8 cellular contexts compared by ENCODE assay signal in the genomic region with DNA sequence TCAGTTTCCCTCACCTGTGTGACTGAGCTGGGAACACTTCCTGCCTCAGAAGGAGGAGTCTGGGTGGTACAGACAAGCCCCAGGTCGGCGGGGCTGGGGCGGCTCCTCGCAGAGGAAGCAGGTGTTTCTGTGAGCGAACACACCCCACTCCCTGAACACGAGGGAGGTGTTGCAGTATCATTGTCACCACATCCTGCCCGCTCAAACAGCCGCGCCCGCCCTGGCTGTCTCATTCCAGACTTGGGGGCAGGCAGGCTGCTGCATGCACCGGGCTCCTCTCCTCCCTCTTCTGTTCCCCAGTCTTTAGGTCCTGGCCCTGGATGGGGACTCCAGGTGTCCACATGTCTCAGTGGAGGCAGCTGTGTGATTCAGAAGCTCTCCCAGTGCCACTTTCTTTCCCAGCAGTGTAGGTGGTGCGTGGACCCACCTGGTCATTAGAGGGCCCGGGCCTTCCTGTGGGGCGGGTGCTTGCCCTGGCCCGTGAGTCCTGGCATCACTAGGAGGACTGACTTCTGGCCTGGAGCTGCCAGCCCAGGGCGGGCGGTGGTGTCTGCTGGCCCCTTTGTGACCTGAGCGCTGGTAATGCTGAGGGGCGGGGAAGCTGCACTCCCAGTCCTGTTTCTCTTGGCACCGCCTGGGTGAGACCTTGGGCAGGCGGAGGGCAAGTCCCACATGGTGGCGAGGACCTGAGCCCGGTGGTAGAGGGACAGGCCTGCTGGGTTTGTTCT. TPM values are rescaled to one million over a fixed set of nuclear protein-coding genes. Genes with fewer than 3 reads are reported as not detected.
DNase-seq lines count a peak whose midpoint lies in the region; ATAC-seq and TF ChIP-seq lines count a peak whose summit lies in the region.

No MANE protein-coding gene starts in this region.

- H2BK5ac ChIP-seq in mesenchymal stem cell (ENCODE audit: low read depth, low read length, poor library complexity, severe bottlenecking): no peak overlapping the region

- H2AFZ ChIP-seq in PC-3 (ENCODE audit: low read length) (no peak overlapping the region), mesenchymal stem cell (ENCODE audit: low read depth, low read length) (no peak overlapping the region)

- H4K8ac ChIP-seq in mesenchymal stem cell (ENCODE audit: low read length): peak overlapping the region; percentile 29

- H3K79me2 ChIP-seq in PC-3 (ENCODE audit: low read length): peaks cover 25% of the 10 kb centered on the region; the same call in 1 of the 2 replicates

- no peak overlapping the region for H3K14ac ChIP-seq in mesenchymal stem cell (ENCODE audit: low read length in 2 of 2)

- H3K4me2 ChIP-seq in PC-3 (ENCODE audit: low read length): peak overlapping the region; percentile 14
- H3K4me2 ChIP-seq in mesenchymal stem cell (ENCODE audit: low read length, poor library complexity, severe bottlenecking): no peak overlapping the region

- H3K27ac ChIP-seq in PC-3 (ENCODE audit: low read length) (peak overlapping the region; percentile 69), mesenchymal stem cell (ENCODE audit: low read length, poor library complexity, severe bottlenecking) (no peak overlapping the region), stomach smooth muscle (ENCODE audit: low read length) (peak overlapping the region; percentile 18)

- peaks cover 39% of the 10 kb centered on the region for H3K79me1 ChIP-seq in mesenchymal stem cell (replicated peaks; ENCODE audit: low read length, poor library complexity, severe bottlenecking)

- no peaks in the 10 kb centered on the region for H3K9me3 ChIP-seq in PC-3 (ENCODE audit: low read length)
- H3K9me3 ChIP-seq in mesenchymal stem cell (ENCODE audit: control insufficient read depth, low read length): no peaks in the 10 kb centered on the region
- H3K9me3 ChIP-seq in stomach smooth muscle (ENCODE audit: control insufficient read depth in 2 of 2, low read length in 2 of 2): no peaks in the 10 kb centered on the region

- H4K20me1 ChIP-seq in PC-3 (ENCODE audit: low read length): no peaks in the 10 kb centered on the region

- peak overlapping the region; percentile 62 for H2BK15ac ChIP-seq in mesenchymal stem cell (ENCODE audit: low read depth, poor library complexity, severe bottlenecking)

- intact Hi-C loops in PC-3 (cut with micrococcal nuclease): no loop called here

- peak overlapping the region; percentile 35 for H4K91ac ChIP-seq in mesenchymal stem cell (ENCODE audit: low read length)

- 92% methylated on average over 21 of the region's 23 CpGs for WGBS in mesenchymal stem cell

- POLR2A ChIA-PET in PC-3 (lab: Charles Lee; ENCODE audit: unreplicated experiment): no interaction called here

- CTCF ChIA-PET in PC-3 (lab: Charles Lee): no interaction called here

- H3K4me1 ChIP-seq in PC-3 (ENCODE audit: insufficient read depth, low read length) (peaks cover 34% of the 10 kb centered on the region), mesenchymal stem cell (ENCODE audit: control insufficient read depth, insufficient read depth, low read depth, low read length) (peaks cover 32% of the 10 kb centered on the region), stomach smooth muscle (ENCODE audit: control insufficient read depth, insufficient read depth, low read length) (peaks cover 5% of the 10 kb centered on the region)

- H3F3A ChIP-seq in PC-3 (ENCODE audit: low read length, unreplicated experiment): no peaks in the 10 kb centered on the region

- no peak overlapping the region for H3K23ac ChIP-seq in mesenchymal stem cell (ENCODE audit: low read length in 2 of 2)

- H3K9ac ChIP-seq in PC-3 (ENCODE audit: low read length): 0 out of 2 replicates have a peak overlapping the region, but pooled peaks have one; percentile 17
- no peak overlapping the region for H3K9ac ChIP-seq in mesenchymal stem cell (ENCODE audit: low read length)
- H3K9ac ChIP-seq in stomach smooth muscle (ENCODE audit: low read length in 2 of 2): no peak overlapping the region

- peak overlapping the region in 1 of 2 experiments; percentile 90 for H2BK12ac ChIP-seq in mesenchymal stem cell (ENCODE audit: low read length in 2 of 2)

- peak; percentile 64 for DNase-seq in PC-3
- DNase-seq in activated naive CD4-positive, alpha-beta T cell treated with Interleukin-2 at 50 U/mL for 16 hours: peak; percentile 84
- no peak for DNase-seq in mesenchymal stem cell
- DNase-seq in foreskin melanocyte: no peak
- DNase-seq in GM03348 (ENCODE audit: low spot score): no peak

- no peak for TF ChIP-seq CTCF in PC-3 (conservative IDR thresholded peaks at IDR 0.05; ENCODE audit: low read depth, low read length)

- H2AK5ac ChIP-seq in mesenchymal stem cell (ENCODE audit: low read length, severe bottlenecking): peak overlapping the region; percentile 35

- BruUV-seq in PC-3 (replicated peaks; lab: Mats Ljungman, UMichigan): TSS peak; percentile 73

- H3K4me3 ChIP-seq in PC-3 (ENCODE audit: low read length) (no peak overlapping the region), mesenchymal stem cell (ENCODE audit: insufficient read depth in 1 of 2, low read depth in 1 of 2, low read length in 2 of 2) (no peak overlapping the region), stomach smooth muscle (ENCODE audit: low read length in 2 of 2) (no peak overlapping the region)

- peak; percentile 75 for ATAC-seq in GM18517 (IDR thresholded peaks at IDR 0.05; ENCODE audit: unreplicated experiment)
- ATAC-seq in HG02870 (IDR thresholded peaks at IDR 0.05; ENCODE audit: unreplicated experiment): peak; percentile 68
- peak; percentile 67 for ATAC-seq in PC-3

- H3K27me3 ChIP-seq in PC-3 (ENCODE audit: low read length) (no peaks in the 10 kb centered on the region), mesenchymal stem cell (ENCODE audit: control insufficient read depth in 1 of 2, insufficient read depth in 1 of 2, low read length in 2 of 2) (no peaks in the 10 kb centered on the region), stomach smooth muscle (ENCODE audit: control insufficient read depth in 1 of 2, insufficient read depth in 2 of 2, low read length in 2 of 2) (no peaks in the 10 kb centered on the region)

- H3K9me2 ChIP-seq in PC-3 (replicated peaks; ENCODE audit: low read length): no peaks in the 10 kb centered on the region

- H3K36me3 ChIP-seq in PC-3 (ENCODE audit: low read depth, low read length) (peaks cover 13% of the 10 kb centered on the region), mesenchymal stem cell (ENCODE audit: control insufficient read depth in 1 of 2, insufficient read depth in 2 of 2, low read depth in 1 of 2, low read length in 2 of 2) (peaks cover 28 to 51% of the 10 kb centered on the region in 2 experiments), stomach smooth muscle (ENCODE audit: control insufficient read depth in 2 of 2, insufficient read depth in 2 of 2, low read length in 2 of 2) (peaks cover 8 to 15% of the 10 kb centered on the region in 2 donors)

- H3K18ac ChIP-seq in mesenchymal stem cell (ENCODE audit: low read depth in 1 of 2, low read length in 2 of 2): no peak overlapping the region

- H3K4ac ChIP-seq in mesenchymal stem cell (ENCODE audit: low read depth in 1 of 2, low read length in 2 of 2): peak overlapping the region in 1 of 2 experiments; percentile 10

- H2BK120ac ChIP-seq in mesenchymal stem cell (ENCODE audit: low read depth, low read length): peak overlapping the region; percentile 13

RNA-seq across cellular contexts. Expression of a gene that starts 18.3 kb away (rescaled TPM):
- 1.6 TPM in 1 of 2 replicates, not detected in the other for total RNA-seq in PC-3 (2014; rRNA removed)
- polyA plus RNA-seq in mesenchymal stem cell (2013, experiment 1 of 2): 24.3 TPM
- polyA plus RNA-seq in mesenchymal stem cell (2013, experiment 2 of 2): 25.0 TPM

RNA-seq across cellular contexts. Expression of a gene that starts 20.6 kb away (rescaled TPM):
- 58.9 and 65.5 TPM in 2 replicates for total RNA-seq in PC-3 (2014; rRNA removed)
- polyA plus RNA-seq in mesenchymal stem cell (2013, experiment 1 of 2): 45.4 TPM
- 46.0 TPM for polyA plus RNA-seq in mesenchymal stem cell (2013, experiment 2 of 2)

RNA-seq across cellular contexts. Expression of a gene that starts 20.8 kb away (rescaled TPM):
- 7.4 and 12.9 TPM in 2 replicates for total RNA-seq in PC-3 (2014; rRNA removed)
- 5.2 TPM for polyA plus RNA-seq in mesenchymal stem cell (2013, experiment 1 of 2)
- polyA plus RNA-seq in mesenchymal stem cell (2013, experiment 2 of 2): 5.6 TPM

RNA-seq across cellular contexts. Expression of a gene that starts 44.9 kb away (rescaled TPM):
- 17.9 and 23.7 TPM in 2 replicates for total RNA-seq in PC-3 (2014; rRNA removed)
- polyA plus RNA-seq in mesenchymal stem cell (2013, experiment 1 of 2): 31.1 TPM
- polyA plus RNA-seq in mesenchymal stem cell (2013, experiment 2 of 2): 31.0 TPM

RNA-seq across cellular contexts. Expression of a gene that starts 45.0 kb away (rescaled TPM):
- 48.0 and 52.0 TPM in 2 replicates for total RNA-seq in PC-3 (2014; rRNA removed)
- 14.9 TPM for polyA plus RNA-seq in mesenchymal stem cell (2013, experiment 1 of 2)
- polyA plus RNA-seq in mesenchymal stem cell (2013, experiment 2 of 2): 14.6 TPM

Comparison
In these comparisons a context has a peak if more than half of its experiments do, and no peak if none do; other contexts are left out.
1. DNase-seq: peak in PC-3 (single experiment) and activated naive CD4-positive, alpha-beta T cell treated with Interleukin-2 at 50 U/mL for 16 hours (single experiment); none in mesenchymal stem cell (single experiment), foreskin melanocyte (single experiment) and GM03348 (single experiment).
2. Peak in every context shown above with its lines, with median percentiles within 50 percentile points of each other: ATAC-seq.